15 cellular contexts compared by ENCODE assay signal in the genomic region with DNA sequence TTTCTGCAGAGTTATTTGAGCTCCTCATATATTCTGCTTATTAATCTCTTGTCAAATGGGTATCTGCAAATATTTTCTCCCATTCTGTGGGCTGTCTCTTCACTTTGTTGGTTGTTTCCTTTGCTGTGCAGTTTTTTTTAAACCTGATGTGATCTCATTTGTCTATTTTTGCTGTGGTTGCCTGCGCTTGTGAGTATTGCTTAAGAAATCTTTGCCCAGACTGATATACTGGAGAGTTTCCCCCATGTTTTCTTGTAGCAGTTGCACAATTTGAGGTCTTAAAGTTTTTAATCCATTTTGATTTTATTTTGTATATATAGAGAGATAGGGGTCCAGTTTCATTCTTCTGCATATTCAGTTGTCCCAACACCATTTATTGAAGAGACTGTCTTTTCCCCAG.
"Had no signal": no experiment of that assay in that cellular context is flagged by ENCODE, and none has a peak within 500 bp of the region (broad histone marks: within the 10 kb centered on the region; RNA-seq: fewer than 3 reads in every experiment).

No MANE protein-coding gene starts in this region.

- H3K9me3 ChIP-seq: mucosa of descending colon, pancreas had no signal

- DNase-seq: effector memory CD4-positive, alpha-beta T cell; foreskin keratinocyte; left colon; left ventricle myocardium superior; mucosa of descending colon; natural killer cell; nucleus accumbens; pancreas; right cardiac atrium; stimulated activated CD4-positive, alpha-beta T cell treated with anti-CD3 and anti-CD28 coated beads, Interleukin-2, amount 100 ng/mL, for 48 hours; stimulated activated naive CD4-positive, alpha-beta T cell treated with Interleukin-2 at 50 U/mL for 16 hours; trophoblast cell had no signal

- H3K27me3 ChIP-seq: foreskin keratinocyte, pancreas had no signal

- ATAC-seq: esophagus mucosa, foreskin keratinocyte, left colon, left ventricle myocardium superior, mucosa of descending colon, natural killer cell, pancreas, right cardiac atrium had no signal

- H3K4me3 ChIP-seq: lung, mucosa of descending colon, pancreas, smooth muscle cell had no signal

- H3K4me1 ChIP-seq: foreskin keratinocyte, pancreas had no signal

- H3K36me3 ChIP-seq: pancreas had no signal
